19 cellular contexts compared by ENCODE assay signal in the genomic region with DNA sequence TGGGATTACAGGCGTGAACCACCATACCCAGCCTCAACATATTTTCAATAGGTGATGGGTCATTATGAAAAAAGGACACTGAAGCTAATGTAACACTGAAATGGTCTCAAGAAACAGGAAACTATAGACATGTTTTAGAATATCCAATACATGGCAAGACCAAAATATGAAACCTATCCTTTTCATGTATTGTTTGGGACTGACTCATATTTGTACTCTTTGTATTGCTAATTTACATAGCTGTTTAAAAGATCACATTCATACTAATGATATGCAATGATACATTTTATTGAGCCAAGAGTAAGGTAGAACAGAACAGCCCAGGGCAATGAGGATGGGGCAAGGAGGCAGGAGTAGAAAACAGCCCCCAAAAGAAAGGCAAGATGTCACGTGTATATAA. TPM values are rescaled to one million over a fixed set of nuclear protein-coding genes. Genes with fewer than 3 reads are reported as not detected.
A peak's percentile ranks its signal among the peaks of the same experiment; 100 is the strongest.
DNase-seq lines count a peak whose midpoint lies in the region; ATAC-seq and TF ChIP-seq lines count a peak whose summit lies in the region.
"Had no signal": no experiment of that assay in that cellular context is flagged by ENCODE, and none has a peak within 500 bp of the region (broad histone marks: within the 10 kb centered on the region; RNA-seq: fewer than 3 reads in every experiment).

No MANE protein-coding gene starts in this region.

- peak overlapping the region; percentile 36 for H3K4me3 Mint-ChIP-seq in activated CD4-positive, alpha-beta T cell treated with anti-CD3 and anti-CD28 coated beads, Interleukin-2, amount 10 ng/mL, durations not matched to agents 24 days and 14 days
- no peak overlapping the region for H3K4me3 Mint-ChIP-seq in activated naive CD8-positive, alpha-beta T cell
- H3K4me3 Mint-ChIP-seq: type B pancreatic cell had no signal

- no peak for TF ChIP-seq CTCF in neutrophil (IDR thresholded peaks at IDR 0.05)

- H3K27ac Mint-ChIP-seq in activated CD4-positive, alpha-beta T cell treated with anti-CD3 and anti-CD28 coated beads, Interleukin-2, amount 10 ng/mL, durations not matched to agents 24 days and 14 days: peak overlapping the region; percentile 76
- peak overlapping the region; percentile 50 for H3K27ac Mint-ChIP-seq in activated naive CD8-positive, alpha-beta T cell
- H3K27ac Mint-ChIP-seq: type B pancreatic cell had no signal

- H3K4me1 Mint-ChIP-seq in activated CD4-positive, alpha-beta T cell treated with anti-CD3 and anti-CD28 coated beads, Interleukin-2, amount 10 ng/mL, durations not matched to agents 24 days and 14 days: peaks cover 32% of the 10 kb centered on the region
- peaks cover 31% of the 10 kb centered on the region for H3K4me1 Mint-ChIP-seq in activated naive CD8-positive, alpha-beta T cell (ENCODE audit: low read depth)

- intact Hi-C loops in activated CD4-positive, alpha-beta T cell treated with anti-CD3 and anti-CD28 coated beads, Interleukin-2, amount 10 ng/mL, durations not matched to agents 24 days and 14 days (cut with micrococcal nuclease): loop anchor here (1.0 kb wide), 1 partner anchor 33 kb away; a partner anchor contains a TSS

- peaks cover 98% of the 10 kb centered on the region for H3K36me3 ChIP-seq in neutrophil
- H3K36me3 ChIP-seq: brain microvascular endothelial cell had no signal

- no peaks in the 10 kb centered on the region for H3K9me3 ChIP-seq in neutrophil
- H3K9me3 ChIP-seq: HAP-1, lower lobe of right lung, right lobe of liver had no signal

- peaks cover 82% of the 10 kb centered on the region for H3K36me3 Mint-ChIP-seq in activated CD4-positive, alpha-beta T cell treated with anti-CD3 and anti-CD28 coated beads, Interleukin-2, amount 10 ng/mL, durations not matched to agents 24 days and 14 days (ENCODE audit: low read depth)
- H3K36me3 Mint-ChIP-seq in activated naive CD8-positive, alpha-beta T cell: peaks cover 42% of the 10 kb centered on the region

- H3K9me3 Mint-ChIP-seq in activated CD4-positive, alpha-beta T cell treated with anti-CD3 and anti-CD28 coated beads, Interleukin-2, amount 10 ng/mL, durations not matched to agents 24 days and 14 days: peaks cover 9% of the 10 kb centered on the region
- peaks cover 15% of the 10 kb centered on the region for H3K9me3 Mint-ChIP-seq in activated naive CD8-positive, alpha-beta T cell (ENCODE audit: low read depth)

- peak overlapping the region; percentile 47 for H3K27ac ChIP-seq in neutrophil
- H3K27ac ChIP-seq: brain microvascular endothelial cell, lower lobe of right lung, right lobe of liver, WERI-Rb-1 had no signal

- H3K27me3 Mint-ChIP-seq in activated CD4-positive, alpha-beta T cell treated with anti-CD3 and anti-CD28 coated beads, Interleukin-2, amount 10 ng/mL, durations not matched to agents 24 days and 14 days: no peaks in the 10 kb centered on the region
- H3K27me3 Mint-ChIP-seq in activated naive CD8-positive, alpha-beta T cell: no peaks in the 10 kb centered on the region
- H3K27me3 Mint-ChIP-seq: type B pancreatic cell had no signal

- DNase-seq in activated CD4-positive, alpha-beta T cell treated with anti-CD3 and anti-CD28 coated beads, Interleukin-2, amount 10 ng/mL, durations not matched to agents 24 days and 14 days: no peak
- no peak for DNase-seq in activated CD4-positive, alpha-beta T cell treated with anti-CD3 and anti-CD28 coated beads for 1 hour
- DNase-seq in HPDE6-E6E7 (ENCODE audit: extremely low spot score): no peak
- no peak for DNase-seq in RKO (ENCODE audit: low spot score)
- DNase-seq in NCI-H2196 (lab: John Stamatoyannopoulos, UW; ENCODE audit: unreplicated experiment): no peak
- DNase-seq: brain microvascular endothelial cell; COR-L47; effector CD4-positive, alpha-beta T cell; lower lobe of right lung; NCI-H526; right lobe of liver; stimulated activated CD8-positive, alpha-beta memory T cell treated with anti-CD3 and anti-CD28 coated beads, Interleukin-4, amount 100 ng/mL, for 48 hours; SW 1271; WERI-Rb-1 had no signal

- H3K27me3 ChIP-seq in neutrophil: no peaks in the 10 kb centered on the region
- H3K27me3 ChIP-seq: brain microvascular endothelial cell, right lobe of liver had no signal

- ATAC-seq in GM21786 (IDR thresholded peaks at IDR 0.05; ENCODE audit: unreplicated experiment): peak; percentile 52
- ATAC-seq: lower lobe of right lung, right lobe of liver had no signal

- H3K4me1 ChIP-seq in neutrophil (ENCODE audit: control insufficient read depth in 1 of 2, insufficient read depth in 1 of 2, low read depth in 1 of 2, low read length in 1 of 2): no peaks in the 10 kb centered on the region
- H3K4me1 ChIP-seq: lower lobe of right lung, right lobe of liver had no signal

- H3K4me3 ChIP-seq in neutrophil (ENCODE audit: low read depth in 1 of 2, low read length in 1 of 2): no peak overlapping the region
- H3K4me3 ChIP-seq: HAP-1, lower lobe of right lung, right lobe of liver had no signal

RNA-seq across cellular contexts. Expression of a gene that starts 32.6 kb away (rescaled TPM):
- total RNA-seq in activated CD4-positive, alpha-beta T cell treated with anti-CD3 and anti-CD28 coated beads, Interleukin-2, amount 10 ng/mL, durations not matched to agents 24 days and 14 days: 51.1 and 55.5 TPM in 2 replicates
